In the genomic region with DNA sequence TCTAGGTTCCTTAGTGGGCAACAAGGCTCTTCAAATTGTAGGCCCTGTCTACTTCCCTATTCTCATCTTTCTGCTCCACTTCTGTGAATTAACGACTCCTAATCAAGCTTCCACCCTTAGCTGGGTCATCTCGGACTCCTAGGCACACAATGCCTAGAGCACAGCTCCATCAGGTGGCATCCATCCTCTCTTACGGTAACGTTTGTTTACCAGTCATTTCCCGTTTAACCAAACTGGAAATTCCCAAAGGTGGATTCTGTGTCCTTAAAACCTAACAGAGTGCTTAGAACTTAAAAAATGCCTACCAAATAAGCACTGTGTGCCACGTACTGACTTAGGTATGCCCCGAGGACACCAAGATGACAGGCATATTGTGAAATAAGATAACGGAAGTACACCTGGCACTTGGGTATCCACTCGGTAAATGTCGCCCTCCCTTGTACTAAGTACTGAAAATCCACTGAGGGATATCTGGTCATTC, we compare ENCODE assay signal across 8 cellular contexts. TPM values are rescaled to one million over a fixed set of nuclear protein-coding genes. Genes with fewer than 3 reads are reported as not detected.
DNase-seq lines count a peak whose midpoint lies in the region; ATAC-seq, FAIRE-seq and TF ChIP-seq lines count a peak whose summit lies in the region.

No MANE protein-coding gene starts in this region.

- H3K4me3 Mint-ChIP-seq in WTC11: peak overlapping the region; percentile 99

- H3K36me3 ChIP-seq in HUES64 (ENCODE audit: insufficient read depth, low read length) (peaks cover 16% of the 10 kb centered on the region), left ventricle myocardium inferior (peaks cover 8% of the 10 kb centered on the region), small intestine (ENCODE audit: control insufficient read depth in 2 of 2, insufficient read depth in 2 of 2, low read length in 2 of 2) (peaks cover under 1 to 3% of the 10 kb centered on the region in 2 donors)

- H3K27me3 Mint-ChIP-seq in WTC11 (ENCODE audit: low read depth): no peaks in the 10 kb centered on the region

- peak overlapping the region; percentile 99 for H3K27ac Mint-ChIP-seq in WTC11

- H3K9me3 Mint-ChIP-seq in WTC11: no peaks in the 10 kb centered on the region; the same call in 1 of the 2 replicates

- H3K9me3 ChIP-seq in HUES64 (ENCODE audit: insufficient read depth, low read depth, low read length) (no peaks in the 10 kb centered on the region), left ventricle myocardium inferior (replicated peaks) (no peaks in the 10 kb centered on the region), small intestine (ENCODE audit: control insufficient read depth, low read depth) (no peaks in the 10 kb centered on the region)

- FAIRE-seq in small intestine (lab: Jason Lieb, UNC): no peak

- H3K4me1 Mint-ChIP-seq in WTC11: peaks cover 54% of the 10 kb centered on the region

- 6% methylated on average over 10 of the region's 10 CpGs for WGBS in HUES64
- WGBS in small intestine, 3 donors: 5 to 16% (median 5%) methylated on average over 10 of the region's 10 CpGs

- intact Hi-C loops in left ventricle myocardium inferior (cut with micrococcal nuclease): no loop called here

- peak overlapping the region; percentile 93 for H3K9ac ChIP-seq in HUES64 (ENCODE audit: low read depth, low read length)

- peaks cover 13% of the 10 kb centered on the region for H3K36me3 Mint-ChIP-seq in WTC11

- CTCF ChIA-PET in WTC11 (lab: Charles Lee): interaction anchor here (0.5 to 4.3 kb wide), 9 partner anchors 15 to 218 kb away, joined by 3 to 40 read pairs (median 17); partner anchors contain the start of gene STUM

- POLR2A ChIA-PET in WTC11 (lab: Charles Lee): no interaction called here

- H3K4me3 ChIP-seq in HUES64 (ENCODE audit: low read length) (peak overlapping the region; percentile 97), left ventricle myocardium inferior (peak overlapping the region; percentile 94), small intestine (ENCODE audit: low read depth in 1 of 2, low read length in 2 of 2) (peak overlapping the region in 1 of 2 donors; percentile 70)

- DNase-seq in DMS79 treated with DMSO at 0.1 percent for 48 hours (lab: John Stamatoyannopoulos, UW) (peak; percentile 49), WTC11 (ENCODE audit: low spot score) (no peak), left ventricle myocardium inferior (no peak), small intestine (peak; percentile 37), NCI-H1105 (lab: John Stamatoyannopoulos, UW) (no peak)

- TF ChIP-seq CTCF in WTC11 (IDR thresholded peaks at IDR 0.05) (no peak), left ventricle myocardium inferior (IDR thresholded peaks at IDR 0.05; ENCODE audit: borderline replicate concordance) (no peak)

- H3K4me1 ChIP-seq in HUES64 (ENCODE audit: insufficient read depth, low read length): peaks cover 22% of the 10 kb centered on the region
- peaks cover 64% of the 10 kb centered on the region for H3K4me1 ChIP-seq in left ventricle myocardium inferior
- peaks cover 0 to 13% of the 10 kb centered on the region in 2 donors for H3K4me1 ChIP-seq in small intestine (ENCODE audit: control insufficient read depth in 2 of 2, insufficient read depth in 1 of 2, low read depth in 1 of 2, low read length in 1 of 2)

- H3K27me3 ChIP-seq in HUES64 (ENCODE audit: insufficient read depth, low read length): no peaks in the 10 kb centered on the region
- H3K27me3 ChIP-seq in left ventricle myocardium inferior (ENCODE audit: low read depth): no peaks in the 10 kb centered on the region
- no peaks in the 10 kb centered on the region for H3K27me3 ChIP-seq in small intestine (ENCODE audit: control insufficient read depth in 2 of 2, insufficient read depth in 2 of 2, low read length in 2 of 2)

- no peak for ATAC-seq in WTC11
- no peak for ATAC-seq in GM19463 (IDR thresholded peaks at IDR 0.05; ENCODE audit: unreplicated experiment)
- ATAC-seq in HG03342 (IDR thresholded peaks at IDR 0.05; ENCODE audit: unreplicated experiment): no peak

- H3K27ac ChIP-seq in HUES64 (ENCODE audit: low read depth, low read length): peak overlapping the region; percentile 92
- peak overlapping the region; percentile 93 for H3K27ac ChIP-seq in left ventricle myocardium inferior (replicated peaks)
- peak overlapping the region in 1 of 2 donors; percentile 32 for H3K27ac ChIP-seq in small intestine (ENCODE audit: low read depth in 1 of 2, low read length in 1 of 2)

TF ChIP-seq in WTC11, 78 proteins besides CTCF, POLR2A, EP300 and RAD21:
- no peak for TF ChIP-seq PREB (CRISPR knock-in tag; IDR thresholded peaks at IDR 0.05; ENCODE audit: borderline replicate concordance)
- TF ChIP-seq MYBL2 (CRISPR knock-in tag; IDR thresholded peaks at IDR 0.05): no peak
- no peak for TF ChIP-seq ESRRA (CRISPR knock-in tag; IDR thresholded peaks at IDR 0.05; ENCODE audit: borderline replicate concordance)
- TF ChIP-seq TP53 (CRISPR knock-in tag; IDR thresholded peaks at IDR 0.05): no peak
- TF ChIP-seq TCF7 (CRISPR knock-in tag; IDR thresholded peaks at IDR 0.05; ENCODE audit: low read depth): no peak
- no peak for TF ChIP-seq EMX1 (CRISPR knock-in tag; IDR thresholded peaks at IDR 0.05)
- TF ChIP-seq, protein P1, sequence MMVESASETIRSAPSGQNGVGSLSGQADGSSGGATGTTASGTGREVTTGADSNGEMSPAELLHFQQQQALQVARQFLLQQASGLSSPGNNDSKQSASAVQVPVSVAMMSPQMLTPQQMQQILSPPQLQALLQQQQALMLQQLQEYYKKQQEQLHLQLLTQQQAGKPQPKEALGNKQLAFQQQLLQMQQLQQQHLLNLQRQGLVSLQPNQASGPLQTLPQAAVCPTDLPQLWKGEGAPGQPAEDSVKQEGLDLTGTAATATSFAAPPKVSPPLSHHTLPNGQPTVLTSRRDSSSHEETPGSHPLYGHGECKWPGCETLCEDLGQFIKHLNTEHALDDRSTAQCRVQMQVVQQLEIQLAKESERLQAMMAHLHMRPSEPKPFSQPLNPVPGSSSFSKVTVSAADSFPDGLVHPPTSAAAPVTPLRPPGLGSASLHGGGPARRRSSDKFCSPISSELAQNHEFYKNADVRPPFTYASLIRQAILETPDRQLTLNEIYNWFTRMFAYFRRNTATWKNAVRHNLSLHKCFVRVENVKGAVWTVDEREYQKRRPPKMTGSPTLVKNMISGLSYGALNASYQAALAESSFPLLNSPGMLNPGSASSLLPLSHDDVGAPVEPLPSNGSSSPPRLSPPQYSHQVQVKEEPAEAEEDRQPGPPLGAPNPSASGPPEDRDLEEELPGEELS (CRISPR knock-in tag; IDR thresholded peaks at IDR 0.05): no peak

RNA-seq across cellular contexts. Expression of gene PARP1, which starts 1.5 kb away (rescaled TPM):
- polyA plus RNA-seq in HUES64 (2013, experiment 1 of 2): 263 TPM
- 259 TPM for polyA plus RNA-seq in HUES64 (2013, experiment 2 of 2)
- total RNA-seq in WTC11 (2021) (366 to 376 TPM (median 371 TPM) in 3 replicates), left ventricle myocardium inferior (138 TPM)
- polyA plus RNA-seq in small intestine: 10 to 100 TPM; 17.4 to 46.5 (median 23.8) TPM

Comparison
In these comparisons a context has a peak if more than half of its experiments do, and no peak if none do; other contexts are left out.
1. DNase-seq: peak in DMS79 treated with DMSO at 0.1 percent for 48 hours (single experiment) and small intestine (single experiment); none in WTC11 (single experiment), left ventricle myocardium inferior (single experiment) and NCI-H1105 (single experiment).